Comparison of ENCODE assay signal across 12 cellular contexts in genomic region chr11:11976476-11977187, GRCh38. TPM values are rescaled to one million over a fixed set of nuclear protein-coding genes. Genes with fewer than 3 reads are reported as not detected.
DNase-seq lines count a peak whose midpoint lies in the region; ATAC-seq, FAIRE-seq and TF ChIP-seq lines count a peak whose summit lies in the region.
"Had no signal": no experiment of that assay in that cellular context is flagged by ENCODE, and none has a peak within 500 bp of the region (broad histone marks: within the 10 kb centered on the region; RNA-seq: fewer than 3 reads in every experiment).

No MANE protein-coding gene starts in this region.

- H3K9ac ChIP-seq in liver (ENCODE audit: low read depth in 1 of 2, low read length in 2 of 2) (no peak overlapping the region), HepG2 (ENCODE audit: insufficient read depth, low read depth, low read length) (no peak overlapping the region)

- H4K20me1 ChIP-seq in HepG2 (ENCODE audit: insufficient read depth, low read length) = no peaks in the 10 kb centered on the region

- no peaks in the 10 kb centered on the region for H3K27me3 Mint-ChIP-seq in mesothelial cell of epicardium (ENCODE audit: low read depth)
- H3K27me3 Mint-ChIP-seq: activated T-cell treated with anti-CD3 and anti-CD28 coated beads, Interleukin-2, amount 50 U/mL, for 24 hours had no signal

- H3K4me3 Mint-ChIP-seq in mesothelial cell of epicardium = no peak overlapping the region
- H3K4me3 Mint-ChIP-seq: activated T-cell treated with anti-CD3 and anti-CD28 coated beads, Interleukin-2, amount 50 U/mL, for 24 hours; effector memory CD8-positive, alpha-beta T cell had no signal

- peaks cover 11 to 24% (median 17%) of the 10 kb centered on the region in 4 donors for H3K4me1 ChIP-seq in liver (ENCODE audit: control insufficient read depth in 4 of 4, insufficient read depth in 4 of 4, low read length in 3 of 4)
- H3K4me1 ChIP-seq in HepG2 (ENCODE audit: insufficient read depth, low read length) = peaks cover 9% of the 10 kb centered on the region; the same call in 1 of the 2 replicates
- peaks cover 90% of the 10 kb centered on the region for H3K4me1 ChIP-seq in vagina

- H3K36me3 ChIP-seq in liver (ENCODE audit: control insufficient read depth in 4 of 4, insufficient read depth in 3 of 4, low read depth in 1 of 4, low read length in 3 of 4) (no peaks in the 10 kb centered on the region), HepG2 (replicated peaks in 1 of 2; ENCODE audit: control insufficient read depth in 1 of 2, insufficient read depth in 2 of 2, low read length in 2 of 2) (no peaks in the 10 kb centered on the region), vagina (no peaks in the 10 kb centered on the region)

- no peaks in the 10 kb centered on the region for H3K36me3 Mint-ChIP-seq in mesothelial cell of epicardium

- no peak for TF ChIP-seq EP300 in HepG2 (IDR thresholded peaks at IDR 0.05; ENCODE audit: low read depth in 2 of 2, low read length in 2 of 2)
- no peak for TF ChIP-seq EP300 in HepG2 (CRISPR knock-in tag; IDR thresholded peaks at IDR 0.05; ENCODE audit: borderline replicate concordance)

- no TSS peak for BruUV-seq in HepG2 (replicated peaks; lab: Mats Ljungman, UMichigan)

- no peak for FAIRE-seq in HepG2 (lab: Jason Lieb, UNC)
- FAIRE-seq: urothelium cell line had no signal

- WGBS in liver = 68% methylated on average over 7 of the region's 7 CpGs
- WGBS in HepG2 (ENCODE audit: low lambda C conversion rate) = 72% methylated on average over 4 of the region's 7 CpGs

- ATAC-seq in HepG2 = no peak
- ATAC-seq: effector memory CD8-positive, alpha-beta T cell had no signal

- H3K9me3 Mint-ChIP-seq in mesothelial cell of epicardium = no peaks in the 10 kb centered on the region
- H3K9me3 Mint-ChIP-seq: activated T-cell treated with anti-CD3 and anti-CD28 coated beads, Interleukin-2, amount 50 U/mL, for 24 hours; effector memory CD8-positive, alpha-beta T cell had no signal

- TF ChIP-seq RAD21 in liver (IDR thresholded peaks at IDR 0.05) (peak; percentile 51 to 63), HepG2 (CRISPR knock-in tag; IDR thresholded peaks at IDR 0.05) (no peak)

- H3K27ac ChIP-seq in liver (ENCODE audit: low read depth in 1 of 2, low read length in 2 of 2) (peak overlapping the region in 1 of 2 donors; percentile 28), HepG2 (ENCODE audit: extremely low read length, insufficient read depth, low read length) (no peak overlapping the region), epithelial cell of prostate (peak overlapping the region; percentile 78), vagina (peak overlapping the region; percentile 72)

- H3K79me2 ChIP-seq in HepG2 (ENCODE audit: insufficient read depth, low read length) = no peaks in the 10 kb centered on the region

- no peak overlapping the region for H3K4me3 ChIP-seq in liver (ENCODE audit: low read depth in 1 of 3, low read length in 3 of 3)
- H3K4me3 ChIP-seq in HepG2 (replicated peaks in 1 of 3; ENCODE audit: insufficient read depth in 1 of 3, low read depth in 2 of 3, low read length in 3 of 3) = no peak overlapping the region
- H3K4me3 ChIP-seq in vagina = peak overlapping the region in 1 of 2 donors; percentile 33
- H3K4me3 ChIP-seq in foreskin fibroblast (ENCODE audit: low read depth in 1 of 2, low read length in 2 of 2) = no peak overlapping the region

- H3K4me1 Mint-ChIP-seq in mesothelial cell of epicardium = peaks cover 47% of the 10 kb centered on the region

- H3K27ac Mint-ChIP-seq in mesothelial cell of epicardium = peak overlapping the region; percentile 92
- H3K27ac Mint-ChIP-seq: activated T-cell treated with anti-CD3 and anti-CD28 coated beads, Interleukin-2, amount 50 U/mL, for 24 hours had no signal

- no peak overlapping the region for H2AFZ ChIP-seq in HepG2 (ENCODE audit: low read length)

- H3K4me2 ChIP-seq in HepG2 (ENCODE audit: low read depth, low read length) = no peak overlapping the region

- TF ChIP-seq CTCF in liver (IDR thresholded peaks at IDR 0.05; ENCODE audit: low read depth, low read length, missing input control) = no peak
- TF ChIP-seq CTCF in HepG2 (CRISPR knock-in tag; IDR thresholded peaks at IDR 0.05) = no peak
- TF ChIP-seq CTCF in mesothelial cell of epicardium (IDR thresholded peaks at IDR 0.05; ENCODE audit: unreplicated experiment) = no peak
- TF ChIP-seq CTCF in vagina (IDR thresholded peaks at IDR 0.05) = no peak
- TF ChIP-seq CTCF in foreskin fibroblast (IDR thresholded peaks at IDR 0.05; ENCODE audit: low read depth, low read length) = no peak

- POLR2A ChIA-PET in HepG2 (lab: Yijun Ruan, JAX) = no interaction called here

- no peaks in the 10 kb centered on the region for H3K9me3 ChIP-seq in liver (ENCODE audit: control insufficient read depth in 4 of 4, low read length in 3 of 4)
- no peaks in the 10 kb centered on the region for H3K9me3 ChIP-seq in HepG2 (ENCODE audit: low read length)
- H3K9me3 ChIP-seq in vagina = no peaks in the 10 kb centered on the region

- CTCF ChIA-PET in HepG2 (lab: Yijun Ruan, JAX; ENCODE audit: low intra/inter-chr PET ratio, low total read pairs) = no interaction called here

- in situ Hi-C loops in HepG2 (cut with HindIII; ENCODE audit: extremely low pct_ligation_motif_present, low pct_unique_long_range_greater_than_20kb) = no loop called here

- DNase-seq in HepG2 (ENCODE audit: low spot score) (no peak), epithelial cell of prostate (ENCODE audit: low read depth, low spot score) (no peak), mesothelial cell of epicardium (ENCODE audit: low spot score in 2 of 2, unreplicated experiment in 2 of 2) (no peak), vagina (ENCODE audit: extremely low spot score in 2 of 2) (peak in 1 of 2 donors; percentile 85), NCI-H2029 (lab: John Stamatoyannopoulos, UW) (no peak), DMS53 (lab: John Stamatoyannopoulos, UW) (no peak), foreskin fibroblast (no peak)
- DNase-seq: activated T-cell treated with anti-CD3 and anti-CD28 coated beads, Interleukin-2, amount 50 U/mL, for 24 hours; effector memory CD8-positive, alpha-beta T cell; NCI-H2107 had no signal

- TF ChIP-seq POLR2A in HepG2 (IDR thresholded peaks at IDR 0.05; ENCODE audit: insufficient read depth in 1 of 2, low read depth in 2 of 2, low read length in 2 of 2) (no peak), vagina (IDR thresholded peaks at IDR 0.05) (no peak)

- intact Hi-C loops in HepG2 (cut with micrococcal nuclease; ENCODE audit: unreplicated experiment) = no loop called here
- intact Hi-C loops in vagina (cut with DNase I) = loop anchor here (10.0 kb wide), 1 partner anchor 68 kb away; no protein-coding TSS in a partner anchor

- H3K27me3 ChIP-seq in liver (ENCODE audit: control insufficient read depth in 4 of 4, insufficient read depth in 4 of 4, low read length in 3 of 4) = no peaks in the 10 kb centered on the region
- peaks cover 6 to 37% of the 10 kb centered on the region in 2 experiments; a peak in 3 of 5 replicates for H3K27me3 ChIP-seq in HepG2 (ENCODE audit: control insufficient read depth in 1 of 2, insufficient read depth in 2 of 2, low read length in 2 of 2)
- H3K27me3 ChIP-seq in vagina = no peaks in the 10 kb centered on the region

TF ChIP-seq in liver, 16 proteins besides CTCF, POLR2A, EP300 and RAD21 (continues in another document):
- no peak for TF ChIP-seq FOXA1 (IDR thresholded peaks at IDR 0.05)
- peak; percentile 52 to 64 for TF ChIP-seq RXRA (IDR thresholded peaks at IDR 0.05)

TF ChIP-seq in HepG2, 621 proteins besides CTCF, POLR2A, EP300 and RAD21 (continues in another document):
- no peak for TF ChIP-seq NPAS2 (CRISPR knock-in tag; IDR thresholded peaks at IDR 0.05; ENCODE audit: borderline replicate concordance)

RNA-seq across cellular contexts. Expression of gene DKK3, which starts 31.8 kb away (rescaled TPM):
- total RNA-seq in liver (1 to 10 TPM; 9.9 TPM), HepG2 (2016; rRNA removed; fragmentation: Illumina TruSeq; extraction: Trizol) (0.09 TPM in 1 of 2 replicates, not detected in the other), mesothelial cell of epicardium (29.5 to 30.0 TPM (median 29.7 TPM) in 3 replicates), vagina (110 TPM)
- polyA plus RNA-seq in liver (1 to 10 TPM; 3.1 to 4.4 TPM), HepG2 (2011; rRNA removed) (0.20 and 0.67 TPM in 2 replicates)
- not detected in 2 replicates for total RNA-seq in HepG2 (2016; cell fraction: cytosol; rRNA removed; fragmentation: Illumina TruSeq; extraction: Trizol; ENCODE audit: low read depth)
- not detected in 2 replicates for total RNA-seq in HepG2 (2016; cell fraction: insoluble cytoplasmic fraction; rRNA removed; fragmentation: Illumina TruSeq; extraction: Trizol)
- 0.09 TPM in 1 of 2 replicates, not detected in the other for total RNA-seq in HepG2 (2016; cell fraction: membrane; rRNA removed; fragmentation: Illumina TruSeq; extraction: Trizol)
- not detected in 2 replicates for total RNA-seq in HepG2 (2016; cell fraction: nucleus; rRNA removed; fragmentation: Illumina TruSeq; extraction: Trizol)
- 0.12 and 0.29 TPM in 2 replicates for polyA plus RNA-seq in HepG2 (2011; cell fraction: cytosol; rRNA removed)
- 0.09 and 0.55 TPM in 2 replicates for polyA plus RNA-seq in HepG2 (2011; cell fraction: nucleus; rRNA removed)
- 0.08 TPM in 1 of 2 replicates, not detected in the other for polyA plus RNA-seq in HepG2 (2012)
- not detected in 2 replicates for polyA plus RNA-seq in HepG2 (2016; cell fraction: cytosol; fragmentation: Illumina TruSeq; extraction: Trizol; ENCODE audit: low read depth)
- polyA plus RNA-seq in HepG2 (2016; cell fraction: insoluble cytoplasmic fraction; fragmentation: Illumina TruSeq; extraction: Trizol; ENCODE audit: low read depth) = not detected in 2 replicates
- 0.15 TPM in 1 of 2 replicates, not detected in the other for polyA plus RNA-seq in HepG2 (2016; cell fraction: membrane; fragmentation: Illumina TruSeq; extraction: Trizol; ENCODE audit: low read depth)
- polyA plus RNA-seq in HepG2 (2016; cell fraction: nucleus; fragmentation: Illumina TruSeq; extraction: Trizol; ENCODE audit: insufficient read depth, low read depth) = not detected in 2 replicates
- 0.18 and 0.35 TPM in 2 replicates for polyA minus RNA-seq in HepG2 (2011; rRNA and poly(A)+ RNA removed; ENCODE audit: low replicate concordance)
- not detected in 2 replicates for polyA minus RNA-seq in HepG2 (2011; cell fraction: cytosol; rRNA and poly(A)+ RNA removed)
- not detected in 2 replicates for polyA minus RNA-seq in HepG2 (2011; cell fraction: nucleus; rRNA and poly(A)+ RNA removed)
